Comparison of ENCODE assay signal across 1 cellular context in the genomic region with DNA sequence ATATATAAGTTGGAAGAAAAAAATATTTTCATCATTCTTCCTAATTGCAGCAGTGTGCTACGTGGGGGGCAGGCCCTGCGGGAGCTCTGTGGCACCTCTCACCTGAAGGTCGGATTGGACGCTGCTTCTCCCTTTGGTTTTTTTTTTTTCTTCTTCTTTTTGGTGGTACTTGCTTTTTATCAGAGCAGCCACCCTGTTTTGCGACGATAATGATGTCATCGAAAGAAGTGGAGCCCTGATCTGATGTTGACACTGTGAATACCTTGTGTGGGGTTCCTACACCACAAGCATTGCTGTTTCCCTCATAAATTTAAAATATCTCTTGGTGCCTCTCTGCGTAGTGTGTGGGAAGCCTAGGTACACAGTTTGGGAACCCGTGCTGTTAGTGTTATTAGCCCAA.
A peak's percentile ranks its signal among the peaks of the same experiment; 100 is the strongest.
TF ChIP-seq lines count a peak whose summit lies in the region.

No MANE protein-coding gene starts in this region.

TF ChIP-seq in K562, 482 proteins besides CTCF, POLR2A, EP300 and RAD21 (continued from another document and continues in another):
- no peak for TF ChIP-seq ZNF133 (CRISPR knock-in tag; IDR thresholded peaks at IDR 0.05)
- TF ChIP-seq PTTG1 (tag; IDR thresholded peaks at IDR 0.05; ENCODE audit: low read depth) = no peak
- peak; percentile 10; the same call in 1 of the 2 replicates for TF ChIP-seq BCOR (IDR thresholded peaks at IDR 0.05)
- TF ChIP-seq, protein P1, sequence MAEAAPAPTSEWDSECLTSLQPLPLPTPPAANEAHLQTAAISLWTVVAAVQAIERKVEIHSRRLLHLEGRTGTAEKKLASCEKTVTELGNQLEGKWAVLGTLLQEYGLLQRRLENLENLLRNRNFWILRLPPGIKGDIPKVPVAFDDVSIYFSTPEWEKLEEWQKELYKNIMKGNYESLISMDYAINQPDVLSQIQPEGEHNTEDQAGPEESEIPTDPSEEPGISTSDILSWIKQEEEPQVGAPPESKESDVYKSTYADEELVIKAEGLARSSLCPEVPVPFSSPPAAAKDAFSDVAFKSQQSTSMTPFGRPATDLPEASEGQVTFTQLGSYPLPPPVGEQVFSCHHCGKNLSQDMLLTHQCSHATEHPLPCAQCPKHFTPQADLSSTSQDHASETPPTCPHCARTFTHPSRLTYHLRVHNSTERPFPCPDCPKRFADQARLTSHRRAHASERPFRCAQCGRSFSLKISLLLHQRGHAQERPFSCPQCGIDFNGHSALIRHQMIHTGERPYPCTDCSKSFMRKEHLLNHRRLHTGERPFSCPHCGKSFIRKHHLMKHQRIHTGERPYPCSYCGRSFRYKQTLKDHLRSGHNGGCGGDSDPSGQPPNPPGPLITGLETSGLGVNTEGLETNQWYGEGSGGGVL (CRISPR knock-in tag; IDR thresholded peaks at IDR 0.05) = no peak
- no peak for TF ChIP-seq STAT5A (IDR thresholded peaks at IDR 0.05; ENCODE audit: borderline replicate concordance, low read length)
- TF ChIP-seq EHMT2 (IDR thresholded peaks at IDR 0.05) = no peak
- TF ChIP-seq LARP7 (IDR thresholded peaks at IDR 0.05) = no peak
- TF ChIP-seq STAT5B (CRISPR knock-in tag; IDR thresholded peaks at IDR 0.05) = no peak
- TF ChIP-seq JUNB (CRISPR knock-in tag; conservative IDR thresholded peaks at IDR 0.05) = no peak
- no peak for TF ChIP-seq ZFP1 (CRISPR knock-in tag; IDR thresholded peaks at IDR 0.05)
- no peak for TF ChIP-seq TSC22D4 (tag; IDR thresholded peaks at IDR 0.05)
- TF ChIP-seq NFRKB (IDR thresholded peaks at IDR 0.05; ENCODE audit: low read depth) = no peak
- no peak for TF ChIP-seq EGR1 (conservative IDR thresholded peaks at IDR 0.05)
- TF ChIP-seq RB1 (IDR thresholded peaks at IDR 0.05; ENCODE audit: low read depth) = no peak
- TF ChIP-seq, protein P2, sequence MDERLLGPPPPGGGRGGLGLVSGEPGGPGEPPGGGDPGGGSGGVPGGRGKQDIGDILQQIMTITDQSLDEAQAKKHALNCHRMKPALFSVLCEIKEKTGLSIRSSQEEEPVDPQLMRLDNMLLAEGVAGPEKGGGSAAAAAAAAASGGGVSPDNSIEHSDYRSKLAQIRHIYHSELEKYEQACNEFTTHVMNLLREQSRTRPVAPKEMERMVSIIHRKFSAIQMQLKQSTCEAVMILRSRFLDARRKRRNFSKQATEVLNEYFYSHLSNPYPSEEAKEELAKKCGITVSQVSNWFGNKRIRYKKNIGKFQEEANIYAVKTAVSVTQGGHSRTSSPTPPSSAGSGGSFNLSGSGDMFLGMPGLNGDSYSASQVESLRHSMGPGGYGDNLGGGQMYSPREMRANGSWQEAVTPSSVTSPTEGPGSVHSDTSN (CRISPR knock-in tag; IDR thresholded peaks at IDR 0.05; ENCODE audit: low read depth) = no peak
- TF ChIP-seq, protein P2 (tag; conservative IDR thresholded peaks at IDR 0.05; ENCODE audit: low read depth) = peak; percentile 57; the same call in 1 of the 2 replicates
- TF ChIP-seq SRSF7 (optimal IDR thresholded peaks at IDR 0.05; ENCODE audit: low read depth, low read length) = no peak
- TF ChIP-seq KAT8 (IDR thresholded peaks at IDR 0.05; ENCODE audit: low read depth) = no peak
- TF ChIP-seq, protein P3, sequence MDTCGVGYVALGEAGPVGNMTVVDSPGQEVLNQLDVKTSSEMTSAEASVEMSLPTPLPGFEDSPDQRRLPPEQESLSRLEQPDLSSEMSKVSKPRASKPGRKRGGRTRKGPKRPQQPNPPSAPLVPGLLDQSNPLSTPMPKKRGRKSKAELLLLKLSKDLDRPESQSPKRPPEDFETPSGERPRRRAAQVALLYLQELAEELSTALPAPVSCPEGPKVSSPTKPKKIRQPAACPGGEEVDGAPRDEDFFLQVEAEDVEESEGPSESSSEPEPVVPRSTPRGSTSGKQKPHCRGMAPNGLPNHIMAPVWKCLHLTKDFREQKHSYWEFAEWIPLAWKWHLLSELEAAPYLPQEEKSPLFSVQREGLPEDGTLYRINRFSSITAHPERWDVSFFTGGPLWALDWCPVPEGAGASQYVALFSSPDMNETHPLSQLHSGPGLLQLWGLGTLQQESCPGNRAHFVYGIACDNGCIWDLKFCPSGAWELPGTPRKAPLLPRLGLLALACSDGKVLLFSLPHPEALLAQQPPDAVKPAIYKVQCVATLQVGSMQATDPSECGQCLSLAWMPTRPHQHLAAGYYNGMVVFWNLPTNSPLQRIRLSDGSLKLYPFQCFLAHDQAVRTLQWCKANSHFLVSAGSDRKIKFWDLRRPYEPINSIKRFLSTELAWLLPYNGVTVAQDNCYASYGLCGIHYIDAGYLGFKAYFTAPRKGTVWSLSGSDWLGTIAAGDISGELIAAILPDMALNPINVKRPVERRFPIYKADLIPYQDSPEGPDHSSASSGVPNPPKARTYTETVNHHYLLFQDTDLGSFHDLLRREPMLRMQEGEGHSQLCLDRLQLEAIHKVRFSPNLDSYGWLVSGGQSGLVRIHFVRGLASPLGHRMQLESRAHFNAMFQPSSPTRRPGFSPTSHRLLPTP (IDR thresholded peaks at IDR 0.05; ENCODE audit: borderline replicate concordance, extremely low read depth, insufficient read length) = no peak
- TF ChIP-seq ZC3H8 (IDR thresholded peaks at IDR 0.05) = no peak
- TF ChIP-seq KLF13 (tag; IDR thresholded peaks at IDR 0.05; ENCODE audit: borderline replicate concordance, low read depth) = no peak
- peak; percentile 65 for TF ChIP-seq SOX6 (IDR thresholded peaks at IDR 0.05)
- no peak for TF ChIP-seq ZBTB17 (CRISPR knock-in tag; IDR thresholded peaks at IDR 0.05)
- TF ChIP-seq HLTF (IDR thresholded peaks at IDR 0.05) = no peak
- peak in 1 of 2 experiments; percentile 51; a peak in 1 of 4 replicates for TF ChIP-seq ZMIZ1 (IDR thresholded peaks at IDR 0.05; ENCODE audit: low read depth in 2 of 2, low read length in 2 of 2)
- TF ChIP-seq TEAD1 (CRISPR knock-in tag; IDR thresholded peaks at IDR 0.05) = peak in 1 of 2 experiments; percentile 65; a peak in 1 of 4 replicates
- TF ChIP-seq, protein P4, sequence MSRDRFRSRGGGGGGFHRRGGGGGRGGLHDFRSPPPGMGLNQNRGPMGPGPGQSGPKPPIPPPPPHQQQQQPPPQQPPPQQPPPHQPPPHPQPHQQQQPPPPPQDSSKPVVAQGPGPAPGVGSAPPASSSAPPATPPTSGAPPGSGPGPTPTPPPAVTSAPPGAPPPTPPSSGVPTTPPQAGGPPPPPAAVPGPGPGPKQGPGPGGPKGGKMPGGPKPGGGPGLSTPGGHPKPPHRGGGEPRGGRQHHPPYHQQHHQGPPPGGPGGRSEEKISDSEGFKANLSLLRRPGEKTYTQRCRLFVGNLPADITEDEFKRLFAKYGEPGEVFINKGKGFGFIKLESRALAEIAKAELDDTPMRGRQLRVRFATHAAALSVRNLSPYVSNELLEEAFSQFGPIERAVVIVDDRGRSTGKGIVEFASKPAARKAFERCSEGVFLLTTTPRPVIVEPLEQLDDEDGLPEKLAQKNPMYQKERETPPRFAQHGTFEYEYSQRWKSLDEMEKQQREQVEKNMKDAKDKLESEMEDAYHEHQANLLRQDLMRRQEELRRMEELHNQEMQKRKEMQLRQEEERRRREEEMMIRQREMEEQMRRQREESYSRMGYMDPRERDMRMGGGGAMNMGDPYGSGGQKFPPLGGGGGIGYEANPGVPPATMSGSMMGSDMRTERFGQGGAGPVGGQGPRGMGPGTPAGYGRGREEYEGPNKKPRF (IDR thresholded peaks at IDR 0.05; ENCODE audit: low read depth, low read length) = no peak
- TF ChIP-seq ZNF3 (CRISPR knock-in tag; IDR thresholded peaks at IDR 0.05) = no peak
- TF ChIP-seq RFX5 (IDR thresholded peaks at IDR 0.05; ENCODE audit: low read depth, low read length) = no peak
- 0 out of 2 replicates have a peak, but pooled peaks have one; percentile 41 for TF ChIP-seq BHLHE40 (IDR thresholded peaks at IDR 0.05; ENCODE audit: low read length)
- TF ChIP-seq HMG20A (CRISPR knock-in tag; conservative IDR thresholded peaks at IDR 0.05) = no peak
- peak in 1 of 2 experiments; percentile 57 for TF ChIP-seq AFF1 (IDR thresholded peaks at IDR 0.05; ENCODE audit: low read depth in 1 of 2, partially characterized antibody in 2 of 2)
- TF ChIP-seq FOSL1 (tag; conservative IDR thresholded peaks at IDR 0.05) = no peak; the same call in 1 of the 2 replicates
- TF ChIP-seq ZNF431 (CRISPR knock-in tag; IDR thresholded peaks at IDR 0.05) = no peak
